In genomic region chr17:37017355-37017754, GRCh38 we compare ENCODE assay signal across 32 cellular contexts.
"Had no signal": no experiment of that assay in that cellular context is flagged by ENCODE, and none has a peak within 500 bp of the region (broad histone marks: within the 10 kb centered on the region; RNA-seq: fewer than 3 reads in every experiment).

No MANE protein-coding gene starts in this region.

- H3K4me1 Mint-ChIP-seq: activated CD4-positive, alpha-beta T cell treated with anti-CD3 and anti-CD28 coated beads, Interleukin-2, amount 10 ng/mL, durations not matched to agents 7 days and 5 days had no signal

- DNase-seq: activated CD4-positive, alpha-beta T cell treated with anti-CD3 and anti-CD28 coated beads, Interleukin-2, amount 10 ng/mL, durations not matched to agents 7 days and 5 days; activated CD4-positive, alpha-beta T cell treated with anti-CD3 and anti-CD28 coated beads, Interleukin-2, amount 50 U/mL, for 48 hours; activated CD8-positive, alpha-beta T cell treated with anti-CD3 and anti-CD28 coated beads, Interleukin-2, amount 10 ng/mL, durations not matched to agents 7 days and 5 days; activated gamma-delta T cell; activated naive CD4-positive, alpha-beta T cell treated with Interleukin-2 at 50 U/mL for 16 hours; activated naive CD8-positive, alpha-beta T cell treated with anti-CD3 and anti-CD28 coated beads, Interleukin-2, amount 10 ng/mL, durations not matched to agents 7 days and 5 days; activated T-cell treated with anti-CD3 and anti-CD28 coated beads, Interleukin-2, amount 50 U/mL, for 24 hours; amygdala; Kasumi-1; KG1; MG63; NCI-H1048; NCI-H1436 treated with DMSO at 0.1 percent for 48 hours; NCI-H187; NCI-H2029 treated with DMSO at 0.1 percent for 48 hours; NCI-H2171 treated with DMSO at 0.1 percent for 48 hours; NCI-H2227 treated with DMSO at 0.1 percent for 48 hours; NCI-H446; NCI-H510A treated with DMSO at 0.1 percent for 48 hours; NK-92 treated with Interleukin-12 subunit alpha and Interleukin-12 subunit beta, amount 100 ng/mL, for 24 hours; PC-3; Peyer's patch; RPMI8226; SHP77 treated with DMSO at 0.1 percent for 48 hours; WERI-Rb-1 had no signal

- ATAC-seq: activated CD8-positive, alpha-beta T cell treated with anti-CD3 and anti-CD28 coated beads, Interleukin-2, amount 10 ng/mL, durations not matched to agents 7 days and 5 days; PC-3 had no signal

- H3K4me3 ChIP-seq: ascending aorta, cardiac muscle cell, MG63, Peyer's patch, SJSA1 had no signal

- H3K4me1 ChIP-seq: ascending aorta, Peyer's patch, SJSA1 had no signal

- H3K27ac Mint-ChIP-seq: activated CD4-positive, alpha-beta T cell treated with anti-CD3 and anti-CD28 coated beads, Interleukin-2, amount 10 ng/mL, durations not matched to agents 7 days and 5 days; activated CD8-positive, alpha-beta T cell treated with anti-CD3 and anti-CD28 coated beads, Interleukin-2, amount 10 ng/mL, durations not matched to agents 7 days and 5 days; activated naive CD4-positive, alpha-beta T cell treated with anti-CD3 and anti-CD28 coated beads, Interleukin-2, amount 50 U/mL, for 24 hours; activated naive CD8-positive, alpha-beta T cell treated with anti-CD3 and anti-CD28 coated beads, Interleukin-2, amount 10 ng/mL, durations not matched to agents 7 days and 5 days; activated T-cell treated with anti-CD3 and anti-CD28 coated beads, Interleukin-2, amount 50 U/mL, for 24 hours; activated T-helper 2 cell treated with anti-CD3 and anti-CD28 coated beads, Interferon-gamma antibody, Interleukin-2, Interleukin-4, amounts not matched to agents 10 μg/mL and 5 μg/mL and 100 μg/mL, durations not matched to agents 14 hours and 24 hours and 36 hours; T-helper 1 cell treated with Interleukin-12 subunit alpha and Interleukin-12 subunit beta and Interleukin-4 antibody, amounts not matched to agents 30 μg/mL and 1 μg/mL, for 36 hours; T-helper 2 cell treated with Interferon-gamma antibody and Interleukin-4, amounts not matched to agents 5 μg/mL and 100 μg/mL, for 36 hours had no signal

- H3K36me3 ChIP-seq: cardiac muscle cell, WERI-Rb-1 had no signal

- H3K4me3 Mint-ChIP-seq: activated CD4-positive, alpha-beta T cell treated with anti-CD3 and anti-CD28 coated beads, Interleukin-2, amount 10 ng/mL, durations not matched to agents 7 days and 5 days; activated CD8-positive, alpha-beta T cell treated with anti-CD3 and anti-CD28 coated beads, Interleukin-2, amount 10 ng/mL, durations not matched to agents 7 days and 5 days; activated naive CD4-positive, alpha-beta T cell treated with anti-CD3 and anti-CD28 coated beads, Interleukin-2, amount 50 U/mL, for 24 hours; activated naive CD8-positive, alpha-beta T cell treated with anti-CD3 and anti-CD28 coated beads, Interleukin-2, amount 10 ng/mL, durations not matched to agents 7 days and 5 days; activated T-cell treated with anti-CD3 and anti-CD28 coated beads, Interleukin-2, amount 50 U/mL, for 24 hours; T-helper 1 cell treated with Interleukin-12 subunit alpha and Interleukin-12 subunit beta and Interleukin-4 antibody, amounts not matched to agents 30 μg/mL and 1 μg/mL, for 36 hours; T-helper 2 cell treated with Interferon-gamma antibody and Interleukin-4, amounts not matched to agents 5 μg/mL and 100 μg/mL, for 36 hours had no signal

- H3K9me3 ChIP-seq: ascending aorta, MG63, Peyer's patch, SJSA1 had no signal

- H3K9me3 Mint-ChIP-seq: activated CD4-positive, alpha-beta T cell treated with anti-CD3 and anti-CD28 coated beads, Interleukin-2, amount 10 ng/mL, durations not matched to agents 7 days and 5 days; activated naive CD4-positive, alpha-beta T cell treated with anti-CD3 and anti-CD28 coated beads, Interleukin-2, amount 50 U/mL, for 24 hours; activated naive CD8-positive, alpha-beta T cell treated with anti-CD3 and anti-CD28 coated beads, Interleukin-2, amount 10 ng/mL, durations not matched to agents 7 days and 5 days; activated T-cell treated with anti-CD3 and anti-CD28 coated beads, Interleukin-2, amount 50 U/mL, for 24 hours; activated T-helper 2 cell treated with anti-CD3 and anti-CD28 coated beads, Interferon-gamma antibody, Interleukin-2, Interleukin-4, amounts not matched to agents 10 μg/mL and 5 μg/mL and 100 μg/mL, durations not matched to agents 14 hours and 24 hours and 36 hours; T-helper 1 cell treated with Interleukin-12 subunit alpha and Interleukin-12 subunit beta and Interleukin-4 antibody, amounts not matched to agents 30 μg/mL and 1 μg/mL, for 36 hours; T-helper 2 cell treated with Interferon-gamma antibody and Interleukin-4, amounts not matched to agents 5 μg/mL and 100 μg/mL, for 36 hours had no signal

- H3K27me3 Mint-ChIP-seq: activated CD4-positive, alpha-beta T cell treated with anti-CD3 and anti-CD28 coated beads, Interleukin-2, amount 10 ng/mL, durations not matched to agents 7 days and 5 days; activated naive CD4-positive, alpha-beta T cell treated with anti-CD3 and anti-CD28 coated beads, Interleukin-2, amount 50 U/mL, for 24 hours; activated naive CD8-positive, alpha-beta T cell treated with anti-CD3 and anti-CD28 coated beads, Interleukin-2, amount 10 ng/mL, durations not matched to agents 7 days and 5 days; activated T-cell treated with anti-CD3 and anti-CD28 coated beads, Interleukin-2, amount 50 U/mL, for 24 hours had no signal

- H3K27ac ChIP-seq: ascending aorta, cardiac muscle cell, Peyer's patch, SJSA1, WERI-Rb-1 had no signal

- H3K27me3 ChIP-seq: ascending aorta, cardiac muscle cell, MG63, Peyer's patch, SJSA1 had no signal
